ENCODE assay signal across 10 cellular contexts in the genomic region with DNA sequence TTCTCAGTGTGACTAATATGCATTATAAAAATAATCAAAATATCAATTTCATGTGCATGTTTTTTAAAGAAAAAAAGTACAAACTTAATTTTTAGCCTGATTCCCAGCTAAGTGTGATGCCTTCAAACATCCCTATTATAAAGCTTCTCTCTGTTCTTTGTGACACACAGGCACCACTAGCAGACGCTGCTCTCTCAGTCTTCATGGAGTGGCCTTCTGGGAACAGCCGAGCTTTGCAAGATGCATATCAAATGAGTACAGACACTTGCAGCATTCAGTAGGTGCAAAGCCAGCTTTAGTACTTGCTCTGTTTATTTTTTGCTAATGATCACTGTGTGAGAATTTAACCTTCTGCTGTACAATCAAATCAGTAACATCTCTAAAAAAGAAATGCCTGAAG.
DNase-seq lines count a peak whose midpoint lies in the region; ATAC-seq and TF ChIP-seq lines count a peak whose summit lies in the region.
"Had no signal": no experiment of that assay in that cellular context is flagged by ENCODE, and none has a peak within 500 bp of the region (broad histone marks: within the 10 kb centered on the region; RNA-seq: fewer than 3 reads in every experiment).

No MANE protein-coding gene starts in this region.

- no peak overlapping the region for H2AFZ ChIP-seq in osteoblast (ENCODE audit: low read length)

- no peaks in the 10 kb centered on the region for H3K36me3 ChIP-seq in osteoblast (ENCODE audit: insufficient read depth, low read length)

- DNase-seq in G401 (ENCODE audit: low spot score) (peak; percentile 76), NCI-H82 treated with DMSO at 0.1 percent for 48 hours (lab: John Stamatoyannopoulos, UW; ENCODE audit: unreplicated experiment) (peak; percentile 33), fibroblast of the aortic adventitia (ENCODE audit: low read depth) (no peak), osteoblast (ENCODE audit: insufficient read length, low spot score, missing footprints) (no peak), natural killer cell (no peak)
- DNase-seq in stimulated activated CD4-positive, alpha-beta T cell treated with anti-CD3 and anti-CD28 coated beads, Interleukin-4, amount 100 ng/mL, for 1 hour = no peak
- DNase-seq in activated naive CD4-positive, alpha-beta T cell treated with Interleukin-2 at 50 U/mL for 16 hours = no peak
- DNase-seq in effector CD4-positive, alpha-beta T cell = no peak
- DNase-seq: psoas muscle; stimulated activated CD8-positive, alpha-beta memory T cell treated with anti-CD3 and anti-CD28 coated beads, Interleukin-4, amount 100 ng/mL, for 48 hours had no signal

- no peak overlapping the region for H3K4me3 Mint-ChIP-seq in natural killer cell

- H3K4me1 Mint-ChIP-seq in natural killer cell = no peaks in the 10 kb centered on the region

- no peaks in the 10 kb centered on the region for H4K20me1 ChIP-seq in osteoblast (ENCODE audit: insufficient read depth, low read length)

- H3K9me3 Mint-ChIP-seq in natural killer cell = peaks cover 0 to 2% of the 10 kb centered on the region in 2 donors

- H3K79me2 ChIP-seq in osteoblast (ENCODE audit: insufficient read depth, low read length) = no peaks in the 10 kb centered on the region

- H3K4me3 ChIP-seq in fibroblast of the aortic adventitia (ENCODE audit: low read depth, low read length) (no peak overlapping the region), osteoblast (ENCODE audit: insufficient read depth, low read length) (no peak overlapping the region)
- H3K4me3 ChIP-seq: psoas muscle had no signal

- H3K27me3 ChIP-seq in osteoblast (ENCODE audit: insufficient read depth, low read length) = no peaks in the 10 kb centered on the region

- H3K36me3 Mint-ChIP-seq in natural killer cell = no peaks in the 10 kb centered on the region

- no peak overlapping the region for H3K27ac ChIP-seq in osteoblast (ENCODE audit: low read depth, low read length)
- H3K27ac ChIP-seq: psoas muscle had no signal

- ATAC-seq in natural killer cell = no peak
- ATAC-seq: psoas muscle had no signal

- no peaks in the 10 kb centered on the region for H3K9me3 ChIP-seq in osteoblast (ENCODE audit: low read depth, low read length)
- H3K9me3 ChIP-seq: psoas muscle had no signal

- no peaks in the 10 kb centered on the region for H3K4me1 ChIP-seq in osteoblast (ENCODE audit: insufficient read depth, low read length)
- H3K4me1 ChIP-seq: psoas muscle had no signal

- no peak overlapping the region for H3K27ac Mint-ChIP-seq in natural killer cell

- H3K27me3 Mint-ChIP-seq in natural killer cell (ENCODE audit: low read depth in 2 of 2) = no peaks in the 10 kb centered on the region

- peak; percentile 17 for TF ChIP-seq CTCF in fibroblast of the aortic adventitia (IDR thresholded peaks at IDR 0.05; ENCODE audit: insufficient read depth, low read length)
- TF ChIP-seq CTCF in osteoblast (IDR thresholded peaks at IDR 0.05; ENCODE audit: extremely low read depth, low read depth, low read length) = peak; percentile 29
- TF ChIP-seq CTCF in natural killer cell (IDR thresholded peaks at IDR 0.05) = no peak

- in situ Hi-C loops in G401 (cut with HindIII; ENCODE audit: low sequenced_read_pairs) = no loop called here

- H3K4me2 ChIP-seq in osteoblast (ENCODE audit: insufficient read depth, low read length) = no peak overlapping the region

- intact Hi-C loops in natural killer cell (cut with micrococcal nuclease) = no loop called here

Comparison
In these comparisons a context has a peak if more than half of its experiments do, and no peak if none do; other contexts are left out.
1. DNase-seq: peak in G401 (single experiment) and NCI-H82 treated with DMSO at 0.1 percent for 48 hours (single experiment); none in fibroblast of the aortic adventitia (single experiment), osteoblast (single experiment), stimulated activated CD4-positive, alpha-beta T cell treated with anti-CD3 and anti-CD28 coated beads, Interleukin-4, amount 100 ng/mL, for 1 hour (single experiment), activated naive CD4-positive, alpha-beta T cell treated with Interleukin-2 at 50 U/mL for 16 hours (single experiment), natural killer cell (single experiment) and effector CD4-positive, alpha-beta T cell (single experiment).